Comparison of ENCODE assay signal across 9 cellular contexts in the genomic region with DNA sequence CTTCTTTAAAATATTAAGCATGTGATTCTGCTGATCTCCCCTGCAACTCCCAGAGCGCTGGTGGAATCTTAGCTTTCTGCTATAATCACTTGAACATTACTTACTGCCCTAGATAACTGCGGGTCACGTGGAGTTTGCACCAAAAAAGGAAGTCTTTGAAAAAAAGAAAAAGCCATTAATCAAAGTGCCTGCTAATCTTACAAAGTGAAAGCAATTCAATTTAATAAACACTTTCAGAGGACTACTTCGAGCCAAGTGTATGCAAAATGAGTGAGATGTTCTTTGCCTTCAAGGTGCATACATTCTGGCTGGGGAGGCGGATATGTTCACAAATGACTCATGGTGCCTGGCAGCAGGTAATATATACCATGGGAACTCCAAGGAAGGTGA.
DNase-seq lines count a peak whose midpoint lies in the region; ATAC-seq, FAIRE-seq and TF ChIP-seq lines count a peak whose summit lies in the region.
"Had no signal": no experiment of that assay in that cellular context is flagged by ENCODE, and none has a peak within 500 bp of the region (broad histone marks: within the 10 kb centered on the region; RNA-seq: fewer than 3 reads in every experiment).

No MANE protein-coding gene starts in this region.

- no peak for ATAC-seq in activated T-cell treated with anti-CD3 and anti-CD28 coated beads, Interleukin-2, amount 50 U/mL, for 72 hours (replicated peaks in 1 of 2)
- ATAC-seq in HG03439 (IDR thresholded peaks at IDR 0.05; ENCODE audit: unreplicated experiment) = no peak

- no peak for FAIRE-seq in kidney (lab: Jason Lieb, UNC)
- FAIRE-seq: G401.6 had no signal

- peaks cover 0 to 4% of the 10 kb centered on the region in 2 donors for H3K4me1 ChIP-seq in kidney (ENCODE audit: control insufficient read depth in 1 of 2, insufficient read depth in 1 of 2, low read depth in 1 of 2, low read length in 2 of 2)
- H3K4me1 ChIP-seq in transverse colon = peaks cover 0 to 14% (median 2%) of the 10 kb centered on the region in 4 donors

- in situ Hi-C loops in transverse colon (cut with MboI; ENCODE audit: low pct_ligation_motif_present in 1 of 4, low pct_unique_long_range_greater_than_20kb in 1 of 4, low sequenced_read_pairs in 3 of 4) = no loop called here

- H3K36me3 ChIP-seq in kidney (ENCODE audit: control insufficient read depth in 1 of 2, insufficient read depth in 2 of 2, low read length in 2 of 2) (no peaks in the 10 kb centered on the region), transverse colon (no peaks in the 10 kb centered on the region)

- peaks cover 0 to 4% of the 10 kb centered on the region in 2 donors for H3K36me3 Mint-ChIP-seq in activated T-cell treated with anti-CD3 and anti-CD28 coated beads, Interleukin-2, amount 50 U/mL, for 72 hours (ENCODE audit: insufficient read depth in 2 of 2)

- no peaks in the 10 kb centered on the region for H3K9me3 Mint-ChIP-seq in activated T-cell treated with anti-CD3 and anti-CD28 coated beads, Interleukin-2, amount 50 U/mL, for 72 hours

- TF ChIP-seq EP300 in transverse colon (IDR thresholded peaks at IDR 0.05; ENCODE audit: low read depth) = no peak

- H3K27me3 Mint-ChIP-seq in activated T-cell treated with anti-CD3 and anti-CD28 coated beads, Interleukin-2, amount 50 U/mL, for 72 hours (ENCODE audit: low read depth) = peaks cover 45% of the 10 kb centered on the region

- no peak for TF ChIP-seq POLR2A in transverse colon (IDR thresholded peaks at IDR 0.05)

- peak overlapping the region; percentile 5 for H3K27ac Mint-ChIP-seq in activated T-cell treated with anti-CD3 and anti-CD28 coated beads, Interleukin-2, amount 50 U/mL, for 72 hours

- peaks cover 26% of the 10 kb centered on the region for H3K4me1 Mint-ChIP-seq in activated T-cell treated with anti-CD3 and anti-CD28 coated beads, Interleukin-2, amount 50 U/mL, for 72 hours (ENCODE audit: low read depth)

- peak overlapping the region; percentile 92 to 93 for H3K4me3 Mint-ChIP-seq in activated T-cell treated with anti-CD3 and anti-CD28 coated beads, Interleukin-2, amount 50 U/mL, for 72 hours

- H3K9me3 ChIP-seq in kidney (ENCODE audit: control insufficient read depth in 1 of 2, low read length in 2 of 2) (no peaks in the 10 kb centered on the region), transverse colon (no peaks in the 10 kb centered on the region)

- intact Hi-C loops in kidney (cut with DNase I) (no loop called here), transverse colon (cut with DNase I; ENCODE audit: low total_unique reads) (no loop called here)

- no peak for DNase-seq in activated T-cell treated with anti-CD3 and anti-CD28 coated beads, Interleukin-2, amount 50 U/mL, for 72 hours
- no peak for DNase-seq in activated T-cell treated with anti-CD3 and anti-CD28 coated beads, Interleukin-2, amount 50 U/mL, for 1 hour
- no peak for DNase-seq in kidney
- DNase-seq in transverse colon = no peak
- no peak for DNase-seq in dermis blood vessel endothelial cell
- no peak for DNase-seq in activated naive CD4-positive, alpha-beta T cell (lab: John Stamatoyannopoulos, UW)

- H3K9ac ChIP-seq in kidney (ENCODE audit: low read length in 2 of 2) = no peak overlapping the region

- peaks cover 10% of the 10 kb centered on the region for H3K27me3 ChIP-seq in transverse colon

- TF ChIP-seq CTCF in kidney (IDR thresholded peaks at IDR 0.05; ENCODE audit: borderline replicate concordance, extremely low read depth, insufficient read depth) = no peak
- TF ChIP-seq CTCF in transverse colon (IDR thresholded peaks at IDR 0.05) = no peak

- peak overlapping the region; percentile 76 for H3K27ac ChIP-seq in angular gyrus (ENCODE audit: low read depth, low read length)
- no peak overlapping the region for H3K27ac ChIP-seq in kidney (ENCODE audit: low read depth in 2 of 2, low read length in 2 of 2)
- H3K27ac ChIP-seq in transverse colon = peak overlapping the region in 1 of 4 donors; percentile 16

- WGBS in transverse colon (ENCODE audit: low coverage in 1 of 2), 2 donors = 23 to 50% methylated on average over 2 to 5 of the region's 5 CpGs

- H3K4me3 ChIP-seq in kidney (ENCODE audit: low read length in 2 of 2) (peak overlapping the region; percentile 61 to 74), transverse colon (peak overlapping the region in 3 of 4 donors; percentile 23 to 53 (median 27))
